In genomic region chr22:43088979-43089717, GRCh38 we compare ENCODE assay signal across 8 cellular contexts. TPM values are rescaled to one million over a fixed set of nuclear protein-coding genes. Genes with fewer than 3 reads are reported as not detected.
DNase-seq lines count a peak whose midpoint lies in the region; ATAC-seq and TF ChIP-seq lines count a peak whose summit lies in the region.

Gene TTLL1 (minus strand): TSS chr22:43089391. CDS start chr22:43075586, 13,805 bp downstream.

- no peaks in the 10 kb centered on the region for H3K9me2 ChIP-seq in HCT116 (ENCODE audit: insufficient read depth)
- H3K9me2 ChIP-seq in SU-DHL-6 (replicated peaks; ENCODE audit: insufficient read depth, low read length) = no peaks in the 10 kb centered on the region

- TF ChIP-seq POLR2A in HCT116 (IDR thresholded peaks at IDR 0.05; ENCODE audit: borderline replicate concordance, extremely low read depth, insufficient read depth, insufficient read length) = peak; percentile 52
- TF ChIP-seq POLR2A in heart left ventricle (IDR thresholded peaks at IDR 0.05) = peak in 1 of 2 donors; percentile 42
- TF ChIP-seq POLR2A in upper lobe of left lung (IDR thresholded peaks at IDR 0.05) = peak in 2 of 4 donors; percentile 20 to 64

- H3K36me3 ChIP-seq in HCT116 (ENCODE audit: control insufficient read depth in 1 of 2, insufficient read depth in 2 of 2, low read length in 2 of 2) (no peaks in the 10 kb centered on the region), SU-DHL-6 (ENCODE audit: low read length) (no peaks in the 10 kb centered on the region), heart left ventricle (no peaks in the 10 kb centered on the region), upper lobe of left lung (no peaks in the 10 kb centered on the region)

- TF ChIP-seq CTCF in HCT116 (IDR thresholded peaks at IDR 0.05 in 2 of 3, conservative IDR thresholded peaks at IDR 0.05 in 1 of 3; ENCODE audit: borderline replicate concordance in 1 of 3, insufficient read depth in 1 of 3, low read depth in 2 of 3, low read length in 2 of 3) (0 out of 6 replicates have a peak, but pooled peaks of 1 of the 3 experiments have one; percentile 10), SU-DHL-6 (IDR thresholded peaks at IDR 0.05; ENCODE audit: insufficient read depth, low read length, poor library complexity, severe bottlenecking) (no peak), heart left ventricle (IDR thresholded peaks at IDR 0.05) (peak in 2 of 12 donors; percentile 14 to 15), upper lobe of left lung (IDR thresholded peaks at IDR 0.05) (peak in 5 of 6 experiments; percentile 4 to 48 (median 32))

- H3K4me3 ChIP-seq in HCT116 (replicated peaks in 1 of 2; ENCODE audit: low read depth in 1 of 2, low read length in 2 of 2) = peak within 1 kb of the TSS; percentile 69 to 93
- peak within 1 kb of the TSS; percentile 61 for H3K4me3 ChIP-seq in SU-DHL-6 (ENCODE audit: insufficient read depth, low read length, poor library complexity, severe bottlenecking)
- peak within 1 kb of the TSS; percentile 38 to 96 (median 84) for H3K4me3 ChIP-seq in heart left ventricle
- peak within 1 kb of the TSS; percentile 56 to 94 (median 83) for H3K4me3 ChIP-seq in upper lobe of left lung

- H3K9me3 Mint-ChIP-seq in activated naive CD8-positive, alpha-beta T cell treated with anti-CD3 and anti-CD28 coated beads, Interleukin-2, amount 50 U/mL, for 24 hours = no peaks in the 10 kb centered on the region

- H3K36me3 Mint-ChIP-seq in activated naive CD8-positive, alpha-beta T cell treated with anti-CD3 and anti-CD28 coated beads, Interleukin-2, amount 50 U/mL, for 24 hours (ENCODE audit: low read depth) = no peaks in the 10 kb centered on the region

- H3K9ac ChIP-seq in HCT116 (ENCODE audit: low read length) = peak within 1 kb of the TSS; percentile 78
- H3K9ac ChIP-seq in SU-DHL-6 (ENCODE audit: low read length) = peak within 1 kb of the TSS; percentile 64

- H3K27ac ChIP-seq in HCT116 (ENCODE audit: low read depth, low read length) (peak within 1 kb of the TSS; percentile 68), SU-DHL-6 (ENCODE audit: low read depth, low read length) (peak within 1 kb of the TSS; percentile 17), heart left ventricle (peak within 1 kb of the TSS in 11 of 12 donors; percentile 47 to 77 (median 67)), upper lobe of left lung (peak within 1 kb of the TSS; percentile 54 to 84 (median 74))

- peaks cover 28% of the 10 kb centered on the region for H3K4me1 Mint-ChIP-seq in activated naive CD8-positive, alpha-beta T cell treated with anti-CD3 and anti-CD28 coated beads, Interleukin-2, amount 50 U/mL, for 24 hours

- peak within 1 kb of the TSS; percentile 93 for H2AFZ ChIP-seq in HCT116 (ENCODE audit: low read depth, low read length, poor library complexity, severe bottlenecking)
- peak within 1 kb of the TSS; percentile 97 for H2AFZ ChIP-seq in SU-DHL-6 (ENCODE audit: low read depth, low read length, severe bottlenecking)

- H3K4me2 ChIP-seq in HCT116 (ENCODE audit: low read length) = peak within 1 kb of the TSS; percentile 100
- peak within 1 kb of the TSS; percentile 96 for H3K4me2 ChIP-seq in SU-DHL-6 (ENCODE audit: low read depth, low read length, poor library complexity, severe bottlenecking)

- H3K9me3 ChIP-seq in HCT116 (ENCODE audit: control insufficient read depth in 1 of 2, insufficient read depth in 1 of 2, low read depth in 1 of 2, low read length in 2 of 2) (no peaks in the 10 kb centered on the region), SU-DHL-6 (ENCODE audit: insufficient read depth, low read length) (no peaks in the 10 kb centered on the region), heart left ventricle (no peaks in the 10 kb centered on the region), upper lobe of left lung (no peaks in the 10 kb centered on the region)

- POLR2A ChIA-PET in HCT116 (lab: Charles Lee) = no interaction called here

- WGBS in heart left ventricle, 4 donors = 4 to 8% (median 5%) methylated on average over 39 to 64 of the region's 64 CpGs
- 10% methylated on average over 28 to 33 of the region's 64 CpGs for WGBS in upper lobe of left lung, 2 donors

- DNase-seq in GDM1 (lab: John Stamatoyannopoulos, UW) (peak; percentile 88), HCT116 (ENCODE audit: low read depth, low spot score) (peak; percentile 76), NCI-H1048 (lab: John Stamatoyannopoulos, UW) (peak; percentile 74), heart left ventricle (peak; percentile 90 to 95 (median 93)), posterior vena cava (ENCODE audit: low spot score) (peak; percentile 97), upper lobe of left lung (peak; percentile 93 to 99)
- peak; percentile 92 for DNase-seq in activated naive CD8-positive, alpha-beta T cell treated with anti-CD3 and anti-CD28 coated beads, Interleukin-2, amount 50 U/mL, for 24 hours

- no peaks in the 10 kb centered on the region for H4K20me1 ChIP-seq in HCT116 (ENCODE audit: insufficient read depth)
- H4K20me1 ChIP-seq in SU-DHL-6 (ENCODE audit: low read depth, low read length) = no peaks in the 10 kb centered on the region

- H3K4me1 ChIP-seq in HCT116 (ENCODE audit: control insufficient read depth in 1 of 2, insufficient read depth in 2 of 2, low read length in 2 of 2) = peaks cover 6 to 24% of the 10 kb centered on the region in 2 experiments; a peak in 3 of 4 replicates
- peaks cover 0 to 30% (median 12%) of the 10 kb centered on the region in 12 donors for H3K4me1 ChIP-seq in heart left ventricle
- peaks cover 4 to 14% (median 8%) of the 10 kb centered on the region in 4 donors for H3K4me1 ChIP-seq in upper lobe of left lung

- no peak for TF ChIP-seq EP300 in upper lobe of left lung (IDR thresholded peaks at IDR 0.05)

- peaks cover 11% of the 10 kb centered on the region; the same call in 1 of the 2 replicates for H3F3A ChIP-seq in SU-DHL-6 (ENCODE audit: insufficient read depth)

- no peaks in the 10 kb centered on the region for H3K79me2 ChIP-seq in HCT116 (ENCODE audit: insufficient read depth, low read length)
- H3K79me2 ChIP-seq in SU-DHL-6 (ENCODE audit: insufficient read depth, low read length) = no peaks in the 10 kb centered on the region

- peak within 1 kb of the TSS; percentile 91 for H3K4me3 Mint-ChIP-seq in activated naive CD8-positive, alpha-beta T cell treated with anti-CD3 and anti-CD28 coated beads, Interleukin-2, amount 50 U/mL, for 24 hours

- H3K27me3 ChIP-seq in HCT116 (ENCODE audit: insufficient read depth, low read length) = no peaks in the 10 kb centered on the region
- H3K27me3 ChIP-seq in SU-DHL-6 (ENCODE audit: low read length) = no peaks in the 10 kb centered on the region
- H3K27me3 ChIP-seq in heart left ventricle = no peaks in the 10 kb centered on the region
- no peaks in the 10 kb centered on the region for H3K27me3 ChIP-seq in upper lobe of left lung

- RAD21 ChIA-PET in HCT116 (lab: Charles Lee; ENCODE audit: low non-redundant PET in 1 of 2, low total read pairs in 2 of 2, uncharacterized antibody in 2 of 2, unreplicated experiment in 2 of 2) = no interaction called here

- ATAC-seq in HCT116 = peak; percentile 95
- ATAC-seq in activated naive CD8-positive, alpha-beta T cell treated with anti-CD3 and anti-CD28 coated beads, Interleukin-2, amount 50 U/mL, for 24 hours = peak; percentile 94
- peak; percentile 90 to 95 (median 93) for ATAC-seq in heart left ventricle
- peak; percentile 96 to 98 for ATAC-seq in upper lobe of left lung (ENCODE audit: low FRiP score in 2 of 2)

- peak within 1 kb of the TSS; percentile 91 for H3K27ac Mint-ChIP-seq in activated naive CD8-positive, alpha-beta T cell treated with anti-CD3 and anti-CD28 coated beads, Interleukin-2, amount 50 U/mL, for 24 hours

- intact Hi-C loops in HCT116 (cut with micrococcal nuclease) (no loop called here), heart left ventricle (cut with DNase I) (loop anchor here in 4 of 10 donors (2.0 to 10.0 kb wide), 5 partner anchors 64 to 308 kb away; no protein-coding TSS in a partner anchor), posterior vena cava (cut with DNase I) (no loop called here)

- H3K27me3 Mint-ChIP-seq in activated naive CD8-positive, alpha-beta T cell treated with anti-CD3 and anti-CD28 coated beads, Interleukin-2, amount 50 U/mL, for 24 hours = no peaks in the 10 kb centered on the region

- no TSS peak for BruUV-seq in HCT116 (replicated peaks; lab: Mats Ljungman, UMichigan)

- CTCF ChIA-PET in HCT116 (lab: Charles Lee) = no interaction called here

- TF ChIP-seq RAD21 in HCT116 (IDR thresholded peaks at IDR 0.05; ENCODE audit: low read depth) = no peak

TF ChIP-seq in HCT116, 20 proteins besides CTCF, POLR2A, EP300 and RAD21:
- TF ChIP-seq SRF (IDR thresholded peaks at IDR 0.05; ENCODE audit: low read depth) = no peak
- no peak for TF ChIP-seq ATF3 (IDR thresholded peaks at IDR 0.05)
- TF ChIP-seq ZFX (IDR thresholded peaks at IDR 0.05) = peak; percentile 47; the same call in 1 of the 2 replicates
- peak; percentile 82 for TF ChIP-seq MAX (IDR thresholded peaks at IDR 0.05)
- peak; percentile 69; the same call in 1 of the 2 replicates for TF ChIP-seq CBX3 (IDR thresholded peaks at IDR 0.05; ENCODE audit: low read depth)
- TF ChIP-seq TCF7L2 (IDR thresholded peaks at IDR 0.05; ENCODE audit: borderline replicate concordance, extremely low read depth, insufficient read depth, insufficient read length) = no peak
- TF ChIP-seq EZH2phosphoT487 (IDR thresholded peaks at IDR 0.05; ENCODE audit: borderline replicate concordance) = no peak
- peak; percentile 72 for TF ChIP-seq POLR2AphosphoS5 (IDR thresholded peaks at IDR 0.05; ENCODE audit: low read depth, low read length)
- TF ChIP-seq SIN3A (IDR thresholded peaks at IDR 0.05; ENCODE audit: low read depth) = peak; percentile 69
- TF ChIP-seq SP1 (IDR thresholded peaks at IDR 0.05; ENCODE audit: low read depth) = no peak

RNA-seq across cellular contexts. Expression of gene TTLL1, which starts in this region (rescaled TPM):
- total RNA-seq in HCT116 (2021; ENCODE audit: unreplicated experiment) (4.3 TPM), heart left ventricle (10 to 100 TPM in 4 of 9 donors, 1 to 10 TPM in 5; 4.4 to 13.2 (median 8.4) TPM), posterior vena cava (1 to 10 TPM; 5.0 to 7.2 TPM), upper lobe of left lung (1 to 10 TPM; 1.0 to 5.7 (median 4.8) TPM)
- polyA plus RNA-seq in HCT116 (2012) = 6.8 and 7.4 TPM in 2 replicates
- polyA plus RNA-seq in heart left ventricle = 1 to 10 TPM; 4.7 to 5.2 TPM

Comparison
In these comparisons a context has a peak if more than half of its experiments do, and no peak if none do; other contexts are left out.
1. Peak in every context shown above with its lines: DNase-seq, ATAC-seq, H3K4me3 ChIP-seq and H3K27ac ChIP-seq.
2. H3K27ac ChIP-seq: peak in every context shown above with its lines; median percentile 74 in upper lobe of left lung; 68 in HCT116; 67 in heart left ventricle; 17 in SU-DHL-6.